20 cellular contexts compared by ENCODE assay signal in the genomic region with DNA sequence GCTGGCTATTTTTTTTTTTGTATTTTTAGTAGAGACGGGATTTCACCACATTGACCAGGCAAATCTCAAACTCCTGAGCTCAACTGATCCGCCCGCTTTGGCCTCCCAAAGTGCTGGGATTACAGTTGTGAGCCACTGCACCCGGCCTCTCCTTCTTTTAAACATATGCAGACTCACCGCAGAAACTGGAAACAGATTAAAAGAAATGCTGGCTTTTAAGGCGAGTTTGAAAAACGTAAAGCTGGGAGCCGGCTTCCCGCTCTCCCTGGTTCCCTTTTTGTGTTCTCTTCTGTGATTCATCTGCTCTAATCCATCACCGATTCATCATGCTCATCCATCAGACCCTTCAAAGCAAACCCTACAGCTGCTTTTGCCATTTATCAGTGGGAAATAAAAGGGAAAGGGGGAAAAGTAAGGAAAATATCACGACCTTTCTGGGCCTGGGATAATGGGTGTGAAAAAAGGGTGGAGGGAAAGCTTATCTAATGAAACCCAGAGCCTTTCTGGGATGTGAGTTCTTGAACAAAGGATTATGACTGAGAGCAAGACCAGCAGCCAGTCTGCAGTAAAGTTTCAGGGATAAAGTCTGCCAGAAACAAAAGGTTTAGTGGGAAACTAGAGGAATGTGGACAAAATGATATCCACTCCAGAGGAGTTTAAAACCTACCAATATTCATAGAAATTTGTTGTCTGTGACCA.
DNase-seq lines count a peak whose midpoint lies in the region; ATAC-seq, FAIRE-seq and TF ChIP-seq lines count a peak whose summit lies in the region.
"Had no signal": no experiment of that assay in that cellular context is flagged by ENCODE, and none has a peak within 500 bp of the region (broad histone marks: within the 10 kb centered on the region; RNA-seq: fewer than 3 reads in every experiment).

No MANE protein-coding gene starts in this region.

- WGBS in H9 (ENCODE audit: extremely low coverage, insufficient read length, low lambda C conversion rate) = no CpG with 5 or more reads among the region's 11 CpGs

- H3K27ac Mint-ChIP-seq in H9 = peak overlapping the region; percentile 81 to 90 (median 86)
- H3K27ac Mint-ChIP-seq in astrocyte (ENCODE audit: unreplicated experiment) = peak overlapping the region; percentile 64
- H3K27ac Mint-ChIP-seq in activated CD4-positive, alpha-beta T cell treated with anti-CD3 and anti-CD28 coated beads, Interleukin-2, amount 10 ng/mL, durations not matched to agents 7 days and 5 days = no peak overlapping the region
- H3K27ac Mint-ChIP-seq: activated T-helper 1 cell treated with anti-CD3 and anti-CD28 coated beads, Interleukin-12 subunit alpha, Interleukin-12 subunit beta, Interleukin-2, Interleukin-4 antibody, amounts not matched to agents 30 ng/mL and 10 ng/mL and 1 ng/mL, durations not matched to agents 14 hours and 24 hours and 36 hours; CD8-positive, alpha-beta T cell; HFFc6; immature natural killer cell; T-helper 17 cell had no signal

- peaks cover 5% of the 10 kb centered on the region; the same call in 1 of the 2 replicates for H3K4me1 ChIP-seq in H9 (ENCODE audit: insufficient read depth, low read length)
- H3K4me1 ChIP-seq in astrocyte (ENCODE audit: insufficient read depth, low read length) = peaks cover 34% of the 10 kb centered on the region
- no peaks in the 10 kb centered on the region for H3K4me1 ChIP-seq in osteoblast (ENCODE audit: insufficient read depth, low read length)
- H3K4me1 ChIP-seq: right atrium auricular region, vagina had no signal

- ATAC-seq in HG02623 (IDR thresholded peaks at IDR 0.05; ENCODE audit: unreplicated experiment) = no peak
- ATAC-seq: CD8-positive, alpha-beta T cell; T-helper 17 cell had no signal

- no peak overlapping the region for H2BK120ac ChIP-seq in H9 (ENCODE audit: low read depth, low read length, poor library complexity, severe bottlenecking)

- H3K9ac ChIP-seq in H9 (ENCODE audit: extremely low read depth, insufficient read length, low read length) (no peak overlapping the region), astrocyte (ENCODE audit: low read length) (peak overlapping the region; percentile 68)

- H3K4me1 Mint-ChIP-seq in H9 = peaks cover 32 to 37% of the 10 kb centered on the region in 2 experiments
- H3K4me1 Mint-ChIP-seq in astrocyte (ENCODE audit: low read depth, unreplicated experiment) = peaks cover 20% of the 10 kb centered on the region
- H3K4me1 Mint-ChIP-seq in activated CD4-positive, alpha-beta T cell treated with anti-CD3 and anti-CD28 coated beads, Interleukin-2, amount 10 ng/mL, durations not matched to agents 7 days and 5 days = no peaks in the 10 kb centered on the region
- H3K4me1 Mint-ChIP-seq: immature natural killer cell had no signal

- no peaks in the 10 kb centered on the region for H3K36me3 Mint-ChIP-seq in H9 (ENCODE audit: insufficient read depth in 1 of 3, low read depth in 3 of 3)
- H3K36me3 Mint-ChIP-seq in astrocyte (ENCODE audit: low read depth, unreplicated experiment) = no peaks in the 10 kb centered on the region
- no peaks in the 10 kb centered on the region for H3K36me3 Mint-ChIP-seq in activated CD4-positive, alpha-beta T cell treated with anti-CD3 and anti-CD28 coated beads, Interleukin-2, amount 10 ng/mL, durations not matched to agents 7 days and 5 days (ENCODE audit: low read depth)
- H3K36me3 Mint-ChIP-seq: CD8-positive, alpha-beta T cell; immature natural killer cell had no signal

- H2AFZ ChIP-seq in H9 (ENCODE audit: low read length) = no peak overlapping the region
- peak overlapping the region; percentile 49 for H2AFZ ChIP-seq in astrocyte (ENCODE audit: low read depth, low read length)
- no peak overlapping the region for H2AFZ ChIP-seq in osteoblast (ENCODE audit: low read length)

- POLR2A ChIA-PET in activated CD4-positive, alpha-beta T cell treated with anti-CD3 and anti-CD28 coated beads, Interleukin-2, amount 10 ng/mL, durations not matched to agents 7 days and 5 days (lab: Charles Lee) = no interaction called here

- no peaks in the 10 kb centered on the region for H3K79me2 ChIP-seq in H9 (ENCODE audit: insufficient read depth, low read length)
- H3K79me2 ChIP-seq in astrocyte (ENCODE audit: insufficient read depth, low read length) = no peaks in the 10 kb centered on the region
- no peaks in the 10 kb centered on the region for H3K79me2 ChIP-seq in osteoblast (ENCODE audit: insufficient read depth, low read length)

- H3K27me3 Mint-ChIP-seq in H9 (ENCODE audit: low read depth) = no peaks in the 10 kb centered on the region
- no peaks in the 10 kb centered on the region for H3K27me3 Mint-ChIP-seq in astrocyte (ENCODE audit: low read depth, unreplicated experiment)
- peaks cover 12% of the 10 kb centered on the region for H3K27me3 Mint-ChIP-seq in activated CD4-positive, alpha-beta T cell treated with anti-CD3 and anti-CD28 coated beads, Interleukin-2, amount 10 ng/mL, durations not matched to agents 7 days and 5 days

- H4K8ac ChIP-seq in H9 (replicated peaks; ENCODE audit: insufficient read length, low read depth, low read length) = no peak overlapping the region

- no peak overlapping the region for H3K4me2 ChIP-seq in H9 (ENCODE audit: insufficient read depth, insufficient read length, low read length)
- peak overlapping the region; percentile 74 for H3K4me2 ChIP-seq in astrocyte (ENCODE audit: low read length)
- H3K4me2 ChIP-seq in osteoblast (ENCODE audit: insufficient read depth, low read length) = no peak overlapping the region

- H3K9me3 ChIP-seq in H9 (ENCODE audit: control insufficient read depth, low read depth, low read length) = no peaks in the 10 kb centered on the region
- no peaks in the 10 kb centered on the region for H3K9me3 ChIP-seq in astrocyte (ENCODE audit: insufficient read depth, low read depth, low read length)
- H3K9me3 ChIP-seq in osteoblast (ENCODE audit: low read depth, low read length) = no peaks in the 10 kb centered on the region
- H3K9me3 ChIP-seq: neutrophil, right atrium auricular region, vagina had no signal

- FAIRE-seq in astrocyte (lab: Jason Lieb, UNC) = no peak

- TF ChIP-seq CTCF in H9 (conservative IDR thresholded peaks at IDR 0.05) = no peak
- no peak for TF ChIP-seq CTCF in astrocyte (IDR thresholded peaks at IDR 0.05; ENCODE audit: insufficient read depth, low read depth, low read length)
- no peak for TF ChIP-seq CTCF in fibroblast of the aortic adventitia (IDR thresholded peaks at IDR 0.05; ENCODE audit: insufficient read depth, low read length)
- TF ChIP-seq CTCF in osteoblast (IDR thresholded peaks at IDR 0.05; ENCODE audit: extremely low read depth, low read depth, low read length) = no peak

- no peaks in the 10 kb centered on the region for H4K20me1 ChIP-seq in H9 (ENCODE audit: control insufficient read depth, insufficient read depth, insufficient read length)
- H4K20me1 ChIP-seq in astrocyte (ENCODE audit: insufficient read depth, low read length) = no peaks in the 10 kb centered on the region
- H4K20me1 ChIP-seq in osteoblast (ENCODE audit: insufficient read depth, low read length) = no peaks in the 10 kb centered on the region

- no peak overlapping the region for H4K91ac ChIP-seq in H9 (ENCODE audit: insufficient read length, low read depth, low read length)

- CTCF ChIA-PET in activated CD4-positive, alpha-beta T cell treated with anti-CD3 and anti-CD28 coated beads, Interleukin-2, amount 10 ng/mL, durations not matched to agents 7 days and 5 days (lab: Charles Lee) = interaction anchor here (1.1 kb wide), 1 partner anchor 61 kb away, joined by 3 read pairs; no protein-coding TSS in a partner anchor

- no peaks in the 10 kb centered on the region for H3K36me3 ChIP-seq in astrocyte (ENCODE audit: insufficient read depth, low read length)
- no peaks in the 10 kb centered on the region for H3K36me3 ChIP-seq in osteoblast (ENCODE audit: insufficient read depth, low read length)
- H3K36me3 ChIP-seq: neutrophil, right atrium auricular region, vagina had no signal

- no peak overlapping the region for H3T11ph ChIP-seq in H9 (ENCODE audit: low read length)

- no peak overlapping the region for H3K4me3 ChIP-seq in astrocyte (ENCODE audit: insufficient read depth, low read depth, low read length)
- H3K4me3 ChIP-seq in fibroblast of the aortic adventitia (ENCODE audit: low read depth, low read length) = no peak overlapping the region
- no peak overlapping the region for H3K4me3 ChIP-seq in osteoblast (ENCODE audit: insufficient read depth, low read length)
- H3K4me3 ChIP-seq: right atrium auricular region, vagina had no signal

- H3K9me3 Mint-ChIP-seq in H9 = no peaks in the 10 kb centered on the region
- H3K9me3 Mint-ChIP-seq in astrocyte (ENCODE audit: unreplicated experiment) = no peaks in the 10 kb centered on the region
- H3K9me3 Mint-ChIP-seq in activated CD4-positive, alpha-beta T cell treated with anti-CD3 and anti-CD28 coated beads, Interleukin-2, amount 10 ng/mL, durations not matched to agents 7 days and 5 days = no peaks in the 10 kb centered on the region
- H3K9me3 Mint-ChIP-seq: activated T-helper 1 cell treated with anti-CD3 and anti-CD28 coated beads, Interleukin-12 subunit alpha, Interleukin-12 subunit beta, Interleukin-2, Interleukin-4 antibody, amounts not matched to agents 30 ng/mL and 10 ng/mL and 1 ng/mL, durations not matched to agents 14 hours and 24 hours and 36 hours; CD8-positive, alpha-beta T cell; HFFc6 had no signal

- DNase-seq in H9 (no peak), astrocyte (ENCODE audit: low read depth) (peak; percentile 84), fibroblast of the aortic adventitia (ENCODE audit: low read depth) (peak; percentile 38), osteoblast (ENCODE audit: insufficient read length, low spot score, missing footprints) (peak; percentile 68), cerebellum (ENCODE audit: low spot score) (no peak), HPDE6-E6E7 (ENCODE audit: extremely low spot score) (no peak)
- no peak for DNase-seq in activated CD4-positive, alpha-beta T cell treated with anti-CD3 and anti-CD28 coated beads, Interleukin-2, amount 10 ng/mL, durations not matched to agents 7 days and 5 days
- DNase-seq: CD8-positive, alpha-beta T cell; immature natural killer cell; NCI-H1930; NCI-H446 treated with DMSO at 0.1 percent for 48 hours; Right ventricle myocardium superior; stimulated activated CD4-positive, alpha-beta T cell treated with anti-CD3 and anti-CD28 coated beads, Interleukin-1b, Interleukin-23, amount 100 ng/mL, for 48 hours; T-helper 17 cell had no signal

- H4K5ac ChIP-seq in H9 (ENCODE audit: insufficient read length, low read depth, low read length) = no peak overlapping the region

- no peaks in the 10 kb centered on the region for H3K23me2 ChIP-seq in H9 (ENCODE audit: insufficient read length, low read depth, low read length, poor library complexity, severe bottlenecking)

- no peak overlapping the region for H3K56ac ChIP-seq in H9 (ENCODE audit: insufficient read length, low read depth, low read length)

- H3K23ac ChIP-seq in H9 (ENCODE audit: insufficient read length, low read depth, low read length) = no peak overlapping the region

- H3K4me3 Mint-ChIP-seq in H9 = peak overlapping the region in 1 of 2 experiments; percentile 21; a peak in 2 of 5 replicates
- H3K4me3 Mint-ChIP-seq in astrocyte (ENCODE audit: unreplicated experiment) = no peak overlapping the region
- H3K4me3 Mint-ChIP-seq in activated CD4-positive, alpha-beta T cell treated with anti-CD3 and anti-CD28 coated beads, Interleukin-2, amount 10 ng/mL, durations not matched to agents 7 days and 5 days = no peak overlapping the region
- H3K4me3 Mint-ChIP-seq: activated T-helper 1 cell treated with anti-CD3 and anti-CD28 coated beads, Interleukin-12 subunit alpha, Interleukin-12 subunit beta, Interleukin-2, Interleukin-4 antibody, amounts not matched to agents 30 ng/mL and 10 ng/mL and 1 ng/mL, durations not matched to agents 14 hours and 24 hours and 36 hours; CD8-positive, alpha-beta T cell; HFFc6; immature natural killer cell; T-helper 17 cell had no signal

- no peak overlapping the region for H2BK12ac ChIP-seq in H9 (ENCODE audit: insufficient read length, low read depth, low read length)

- no peak overlapping the region for H3K14ac ChIP-seq in H9 (ENCODE audit: insufficient read depth, low read length)

- H3K79me1 ChIP-seq in H9 (ENCODE audit: insufficient read depth, low read depth, low read length, poor library complexity, severe bottlenecking) = no peaks in the 10 kb centered on the region

- no peak overlapping the region for H3K4ac ChIP-seq in H9 (ENCODE audit: low read depth, low read length)

- H3K27ac ChIP-seq in H9 (ENCODE audit: insufficient read length, low read depth, low read length) = no peak overlapping the region
- H3K27ac ChIP-seq in astrocyte (ENCODE audit: low read depth, low read length) = peak overlapping the region; percentile 87
- H3K27ac ChIP-seq in osteoblast (ENCODE audit: low read depth, low read length) = no peak overlapping the region
- H3K27ac ChIP-seq: neutrophil, right atrium auricular region, vagina had no signal

- H2BK20ac ChIP-seq in H9 (ENCODE audit: low read depth, low read length, poor library complexity, severe bottlenecking) = no peak overlapping the region

- H2BK5ac ChIP-seq in H9 (ENCODE audit: insufficient read length, low read length) = no peak overlapping the region

- no peak overlapping the region for H2BK15ac ChIP-seq in H9 (ENCODE audit: low read depth, low read length)

- H2AK5ac ChIP-seq in H9 (ENCODE audit: insufficient read length, low read length) = no peak overlapping the region

- H3K27me3 ChIP-seq in H9 (ENCODE audit: insufficient read depth, low read length) (no peaks in the 10 kb centered on the region), astrocyte (ENCODE audit: insufficient read depth, low read length) (no peaks in the 10 kb centered on the region), osteoblast (ENCODE audit: insufficient read depth, low read length) (peaks cover 8% of the 10 kb centered on the region)
- H3K27me3 ChIP-seq: right atrium auricular region, vagina had no signal

- no peak overlapping the region for H3K18ac ChIP-seq in H9 (ENCODE audit: insufficient read length, low read depth, low read length)

Comparison
In these comparisons a context has a peak if more than half of its experiments do, and no peak if none do; other contexts are left out.
1. DNase-seq: peak in astrocyte (single experiment), fibroblast of the aortic adventitia (single experiment) and osteoblast (single experiment); none in H9 (single experiment), cerebellum (single experiment), HPDE6-E6E7 (single experiment) and activated CD4-positive, alpha-beta T cell treated with anti-CD3 and anti-CD28 coated beads, Interleukin-2, amount 10 ng/mL, durations not matched to agents 7 days and 5 days (single experiment).